Comparison of ENCODE assay signal across 1 cellular context in genomic region chr2:38948995-38949394, GRCh38.
TF ChIP-seq lines count a peak whose summit lies in the region.

No MANE protein-coding gene starts in this region.

TF ChIP-seq in H1, 55 proteins besides CTCF, POLR2A, EP300 and RAD21:
- no peak for TF ChIP-seq NRF1 (IDR thresholded peaks at IDR 0.05; ENCODE audit: low read depth, low read length)
- TF ChIP-seq CEBPB (IDR thresholded peaks at IDR 0.05; ENCODE audit: low read depth, low read length): no peak
- TF ChIP-seq SAP30 (IDR thresholded peaks at IDR 0.05; ENCODE audit: insufficient read depth, insufficient replicate concordance, low read length): no peak
- TF ChIP-seq TEAD4 (IDR thresholded peaks at IDR 0.05; ENCODE audit: low read depth, low read length): no peak
- no peak for TF ChIP-seq BACH1 (IDR thresholded peaks at IDR 0.05; ENCODE audit: low read length)
- TF ChIP-seq ZNF274 (IDR thresholded peaks at IDR 0.05; ENCODE audit: borderline replicate concordance, extremely low read depth, low read length): no peak
- no peak for TF ChIP-seq SIX5 (IDR thresholded peaks at IDR 0.05; ENCODE audit: low read depth, low read length)
TF ChIP-seq in H1: peak in this region for 0.
